8 cellular contexts compared by ENCODE assay signal in the genomic region with DNA sequence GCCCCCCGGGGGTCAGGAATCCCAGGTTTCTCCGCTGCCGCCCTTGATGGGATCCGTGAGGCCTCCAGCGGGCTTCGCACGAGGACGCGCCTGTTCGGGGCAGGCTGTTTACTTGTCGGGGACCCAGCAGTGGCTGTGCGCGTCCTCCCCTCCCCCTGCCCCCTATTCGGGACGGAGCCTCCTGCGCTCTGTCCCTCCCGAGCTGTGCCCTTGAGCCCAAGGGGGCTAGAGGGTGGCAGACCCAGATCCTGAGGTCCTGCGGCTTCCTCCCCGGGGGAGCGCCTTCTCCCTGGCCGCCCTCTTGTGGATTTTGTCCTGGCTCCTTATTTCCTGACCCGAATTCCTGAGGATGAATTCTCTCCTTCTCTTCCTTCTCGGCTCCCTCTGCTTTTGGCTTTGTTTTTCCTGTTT. TPM values are rescaled to one million over a fixed set of nuclear protein-coding genes. Genes with fewer than 3 reads are reported as not detected.
DNase-seq lines count a peak whose midpoint lies in the region; ATAC-seq lines count a peak whose summit lies in the region.

No MANE protein-coding gene starts in this region.

- H3K36me3 ChIP-seq in iPS DF 6.9 (ENCODE audit: control insufficient read depth, insufficient read depth, low read length): no peaks in the 10 kb centered on the region
- no peaks in the 10 kb centered on the region for H3K36me3 ChIP-seq in skeletal muscle satellite cell (ENCODE audit: insufficient read depth, low read length)

- POLR2A ChIA-PET in activated naive CD8-positive, alpha-beta T cell treated with anti-CD3 and anti-CD28 coated beads, Interleukin-2, amount 10 ng/mL, durations not matched to agents 7 days and 5 days (lab: Charles Lee): interaction anchor here (0.6 to 9.0 kb wide), 5 partner anchors 25 to 62 kb away, joined by 3 to 122 read pairs (median 83); partner anchors contain the start of gene PIK3CD

- H3K9ac ChIP-seq in skeletal muscle satellite cell (ENCODE audit: low read depth, low read length): peak overlapping the region; percentile 81

- H3K27me3 ChIP-seq in iPS DF 6.9 (ENCODE audit: control insufficient read depth, insufficient read depth, low read length): peaks cover 6% of the 10 kb centered on the region; the same call in 1 of the 2 replicates
- H3K27me3 ChIP-seq in skeletal muscle satellite cell (ENCODE audit: control insufficient read depth, insufficient read depth, low read length): no peaks in the 10 kb centered on the region

- ATAC-seq in activated naive CD8-positive, alpha-beta T cell treated with anti-CD3 and anti-CD28 coated beads, Interleukin-2, amount 10 ng/mL, durations not matched to agents 7 days and 5 days (ENCODE audit: low read depth): no peak
- no peak for ATAC-seq in HG02981 (IDR thresholded peaks at IDR 0.05; ENCODE audit: unreplicated experiment)
- ATAC-seq in HG03354 (IDR thresholded peaks at IDR 0.05; ENCODE audit: poor library complexity, severe bottlenecking, unreplicated experiment): no peak

- H3K36me3 Mint-ChIP-seq in activated T-cell treated with anti-CD3 and anti-CD28 coated beads, Interleukin-2, amount 50 U/mL, for 24 hours (ENCODE audit: low read depth): peaks cover 59% of the 10 kb centered on the region
- peaks cover 30% of the 10 kb centered on the region for H3K36me3 Mint-ChIP-seq in activated naive CD8-positive, alpha-beta T cell treated with anti-CD3 and anti-CD28 coated beads, Interleukin-2, amount 10 ng/mL, durations not matched to agents 7 days and 5 days

- H3K9me3 ChIP-seq in iPS DF 6.9 (ENCODE audit: control insufficient read depth, insufficient read depth, low read length): no peaks in the 10 kb centered on the region
- no peaks in the 10 kb centered on the region for H3K9me3 ChIP-seq in skeletal muscle satellite cell (replicated peaks; ENCODE audit: low read length)

- H3K4me3 Mint-ChIP-seq in activated T-cell treated with anti-CD3 and anti-CD28 coated beads, Interleukin-2, amount 50 U/mL, for 24 hours: peak overlapping the region; percentile 82
- H3K4me3 Mint-ChIP-seq in activated naive CD8-positive, alpha-beta T cell treated with anti-CD3 and anti-CD28 coated beads, Interleukin-2, amount 10 ng/mL, durations not matched to agents 7 days and 5 days: peak overlapping the region; percentile 95

- H3K9me3 Mint-ChIP-seq in activated T-cell treated with anti-CD3 and anti-CD28 coated beads, Interleukin-2, amount 50 U/mL, for 24 hours: no peaks in the 10 kb centered on the region
- H3K9me3 Mint-ChIP-seq in activated naive CD8-positive, alpha-beta T cell treated with anti-CD3 and anti-CD28 coated beads, Interleukin-2, amount 10 ng/mL, durations not matched to agents 7 days and 5 days: no peaks in the 10 kb centered on the region

- WGBS in iPS DF 6.9 (ENCODE audit: insufficient coverage, insufficient read length): no CpG with 5 or more reads among the region's 23 CpGs

- H3K4me1 ChIP-seq in iPS DF 6.9 (ENCODE audit: control insufficient read depth, insufficient read depth, low read length) (0 out of 2 replicates have a peak, but pooled peaks cover 2% of the 10 kb centered on the region), skeletal muscle satellite cell (ENCODE audit: control insufficient read depth, insufficient read depth, low read length) (peaks cover 45% of the 10 kb centered on the region)

- DNase-seq in activated T-cell treated with anti-CD3 and anti-CD28 coated beads, Interleukin-2, amount 50 U/mL, for 24 hours: peak; percentile 47
- no peak for DNase-seq in activated T-cell treated with anti-CD3 and anti-CD28 coated beads, Interleukin-2, amount 50 U/mL, for 48 hours
- peak; percentile 49 for DNase-seq in activated naive CD8-positive, alpha-beta T cell treated with anti-CD3 and anti-CD28 coated beads, Interleukin-2, amount 10 ng/mL, durations not matched to agents 7 days and 5 days
- no peak for DNase-seq in iPS DF 6.9 (ENCODE audit: low read depth, low spot score)
- no peak for DNase-seq in NCI-H345 (lab: John Stamatoyannopoulos, UW)

- H3K27me3 Mint-ChIP-seq in activated T-cell treated with anti-CD3 and anti-CD28 coated beads, Interleukin-2, amount 50 U/mL, for 24 hours: no peaks in the 10 kb centered on the region
- no peaks in the 10 kb centered on the region for H3K27me3 Mint-ChIP-seq in activated naive CD8-positive, alpha-beta T cell treated with anti-CD3 and anti-CD28 coated beads, Interleukin-2, amount 10 ng/mL, durations not matched to agents 7 days and 5 days

- peak overlapping the region; percentile 99 for H3K4me2 ChIP-seq in skeletal muscle satellite cell (ENCODE audit: low read length)

- H3K4me3 ChIP-seq in iPS DF 6.9 (ENCODE audit: low read length): peak overlapping the region; percentile 51
- peak overlapping the region; percentile 87 for H3K4me3 ChIP-seq in skeletal muscle satellite cell (ENCODE audit: low read length)

- peak overlapping the region; percentile 91 for H3K27ac Mint-ChIP-seq in activated T-cell treated with anti-CD3 and anti-CD28 coated beads, Interleukin-2, amount 50 U/mL, for 24 hours
- peak overlapping the region; percentile 83 for H3K27ac Mint-ChIP-seq in activated naive CD8-positive, alpha-beta T cell treated with anti-CD3 and anti-CD28 coated beads, Interleukin-2, amount 10 ng/mL, durations not matched to agents 7 days and 5 days

- H3K4me1 Mint-ChIP-seq in activated T-cell treated with anti-CD3 and anti-CD28 coated beads, Interleukin-2, amount 50 U/mL, for 24 hours (ENCODE audit: low read depth): peaks cover 73% of the 10 kb centered on the region
- peaks cover 63% of the 10 kb centered on the region for H3K4me1 Mint-ChIP-seq in activated naive CD8-positive, alpha-beta T cell treated with anti-CD3 and anti-CD28 coated beads, Interleukin-2, amount 10 ng/mL, durations not matched to agents 7 days and 5 days

- H3K27ac ChIP-seq in iPS DF 6.9 (ENCODE audit: low read length): no peak overlapping the region

RNA-seq across cellular contexts. Expression of gene PIK3CD, which starts 38.4 kb away (rescaled TPM):
- 100 to 1,000 TPM; 250 TPM for total RNA-seq in activated naive CD8-positive, alpha-beta T cell treated with anti-CD3 and anti-CD28 coated beads, Interleukin-2, amount 10 ng/mL, durations not matched to agents 7 days and 5 days
- 5.0 and 6.6 TPM in 2 replicates for total RNA-seq in skeletal muscle satellite cell (2012; rRNA removed)

Comparison
In these comparisons a context has a peak if more than half of its experiments do, and no peak if none do; other contexts are left out.
1. DNase-seq: peak in activated T-cell treated with anti-CD3 and anti-CD28 coated beads, Interleukin-2, amount 50 U/mL, for 24 hours (single experiment) and activated naive CD8-positive, alpha-beta T cell treated with anti-CD3 and anti-CD28 coated beads, Interleukin-2, amount 10 ng/mL, durations not matched to agents 7 days and 5 days (single experiment); none in activated T-cell treated with anti-CD3 and anti-CD28 coated beads, Interleukin-2, amount 50 U/mL, for 48 hours (0 of 2), iPS DF 6.9 (single experiment) and NCI-H345 (single experiment).